ENCODE assay signal across 2 cellular contexts in the genomic region with DNA sequence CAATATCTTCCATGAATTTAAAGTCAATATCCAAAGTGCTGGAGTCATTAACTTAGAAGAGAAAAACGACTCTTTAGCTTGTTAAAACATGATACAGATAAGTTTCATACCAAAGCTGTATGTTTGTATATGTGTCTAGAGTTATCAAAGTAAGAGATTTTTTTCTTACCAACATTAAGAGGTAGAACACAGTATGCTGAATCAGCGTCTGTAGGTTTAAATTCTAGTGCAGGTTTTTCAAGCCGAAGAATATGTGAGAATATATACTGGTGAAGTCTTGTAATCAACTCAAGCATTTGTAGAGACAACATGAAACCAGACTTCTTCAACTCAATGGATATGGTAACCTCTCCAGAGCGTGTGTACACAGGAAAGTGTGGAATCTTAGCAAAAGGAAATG.
TF ChIP-seq lines count a peak whose summit lies in the region.

No MANE protein-coding gene starts in this region.

TF ChIP-seq in A549, 52 proteins besides CTCF, POLR2A, EP300 and RAD21:
- peak; percentile 81 for TF ChIP-seq MAFK (IDR thresholded peaks at IDR 0.05; ENCODE audit: partially characterized antibody)
- no peak for TF ChIP-seq HEYL (CRISPR knock-in tag; IDR thresholded peaks at IDR 0.05)
- no peak for TF ChIP-seq TP53 (CRISPR knock-in tag; IDR thresholded peaks at IDR 0.05)
- no peak for TF ChIP-seq FOSL2 (IDR thresholded peaks at IDR 0.05)
- no peak for TF ChIP-seq FOSL2 (CRISPR knock-in tag; IDR thresholded peaks at IDR 0.05)
- no peak for TF ChIP-seq EHMT2 (IDR thresholded peaks at IDR 0.05; ENCODE audit: low read depth)
- no peak for TF ChIP-seq PBX3 (IDR thresholded peaks at IDR 0.05)
- TF ChIP-seq, protein P1, sequence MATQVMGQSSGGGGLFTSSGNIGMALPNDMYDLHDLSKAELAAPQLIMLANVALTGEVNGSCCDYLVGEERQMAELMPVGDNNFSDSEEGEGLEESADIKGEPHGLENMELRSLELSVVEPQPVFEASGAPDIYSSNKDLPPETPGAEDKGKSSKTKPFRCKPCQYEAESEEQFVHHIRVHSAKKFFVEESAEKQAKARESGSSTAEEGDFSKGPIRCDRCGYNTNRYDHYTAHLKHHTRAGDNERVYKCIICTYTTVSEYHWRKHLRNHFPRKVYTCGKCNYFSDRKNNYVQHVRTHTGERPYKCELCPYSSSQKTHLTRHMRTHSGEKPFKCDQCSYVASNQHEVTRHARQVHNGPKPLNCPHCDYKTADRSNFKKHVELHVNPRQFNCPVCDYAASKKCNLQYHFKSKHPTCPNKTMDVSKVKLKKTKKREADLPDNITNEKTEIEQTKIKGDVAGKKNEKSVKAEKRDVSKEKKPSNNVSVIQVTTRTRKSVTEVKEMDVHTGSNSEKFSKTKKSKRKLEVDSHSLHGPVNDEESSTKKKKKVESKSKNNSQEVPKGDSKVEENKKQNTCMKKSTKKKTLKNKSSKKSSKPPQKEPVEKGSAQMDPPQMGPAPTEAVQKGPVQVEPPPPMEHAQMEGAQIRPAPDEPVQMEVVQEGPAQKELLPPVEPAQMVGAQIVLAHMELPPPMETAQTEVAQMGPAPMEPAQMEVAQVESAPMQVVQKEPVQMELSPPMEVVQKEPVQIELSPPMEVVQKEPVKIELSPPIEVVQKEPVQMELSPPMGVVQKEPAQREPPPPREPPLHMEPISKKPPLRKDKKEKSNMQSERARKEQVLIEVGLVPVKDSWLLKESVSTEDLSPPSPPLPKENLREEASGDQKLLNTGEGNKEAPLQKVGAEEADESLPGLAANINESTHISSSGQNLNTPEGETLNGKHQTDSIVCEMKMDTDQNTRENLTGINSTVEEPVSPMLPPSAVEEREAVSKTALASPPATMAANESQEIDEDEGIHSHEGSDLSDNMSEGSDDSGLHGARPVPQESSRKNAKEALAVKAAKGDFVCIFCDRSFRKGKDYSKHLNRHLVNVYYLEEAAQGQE (IDR thresholded peaks at IDR 0.05), result no peak
- TF ChIP-seq MAZ (IDR thresholded peaks at IDR 0.05; ENCODE audit: borderline replicate concordance, low read depth, low read length), result no peak

TF ChIP-seq in K562, 482 proteins besides CTCF, POLR2A, EP300 and RAD21:
- TF ChIP-seq ZNF134 (CRISPR knock-in tag; conservative IDR thresholded peaks at IDR 0.05) (no peak), ZNF316 (IDR thresholded peaks at IDR 0.05) (peak; percentile 57), C11orf30 (IDR thresholded peaks at IDR 0.05; ENCODE audit: low read depth) (peak; percentile 15; the same call in 1 of the 2 replicates)
TF ChIP-seq in K562: peak in this region for 2.
